In the genomic region with DNA sequence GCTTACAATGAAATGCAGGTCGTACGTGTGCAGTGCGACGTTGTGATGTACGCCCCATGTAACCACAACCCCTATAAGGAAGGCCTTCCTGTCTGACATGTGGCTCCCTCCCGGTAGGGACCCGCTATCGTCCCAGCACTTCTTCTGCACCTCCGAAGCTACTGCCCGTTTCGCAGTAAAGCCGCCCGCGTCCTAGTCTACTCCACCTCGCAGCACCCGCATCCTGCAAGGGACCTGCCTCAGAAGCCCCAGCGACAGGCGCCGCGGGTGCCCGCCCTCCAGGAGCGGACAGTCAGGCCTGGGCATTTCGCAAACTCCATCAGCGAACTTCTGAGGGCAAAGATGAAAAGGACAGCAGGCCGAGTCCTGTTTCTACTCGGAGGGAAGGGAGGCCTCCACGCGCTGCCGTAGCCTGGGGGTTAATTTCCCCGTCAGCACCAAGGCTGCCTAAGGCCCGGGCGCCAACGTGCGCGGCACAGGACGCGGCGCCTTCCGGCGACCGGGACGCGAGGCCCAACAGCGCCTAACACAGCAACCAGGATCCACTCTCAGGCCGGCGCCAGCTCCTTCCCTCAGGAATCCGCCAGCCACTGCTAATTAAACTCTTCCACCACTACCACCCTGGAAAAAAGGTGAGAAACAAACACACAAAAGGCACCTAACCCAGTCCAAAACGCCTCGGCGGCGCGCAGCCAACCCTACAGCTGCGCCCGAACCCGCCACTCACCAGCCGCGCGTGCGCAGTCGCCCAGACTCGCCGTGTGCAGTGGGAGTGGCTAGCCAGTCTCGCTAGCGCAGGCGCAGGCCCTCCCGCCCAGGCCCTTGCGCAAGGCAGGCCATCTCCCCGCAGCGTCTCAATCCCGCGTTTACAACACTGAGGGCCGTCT, we compare ENCODE assay signal across 8 cellular contexts. TPM values are rescaled to one million over a fixed set of nuclear protein-coding genes. Genes with fewer than 3 reads are reported as not detected.
DNase-seq lines count a peak whose midpoint lies in the region; ATAC-seq and TF ChIP-seq lines count a peak whose summit lies in the region.

A gene with protein sequence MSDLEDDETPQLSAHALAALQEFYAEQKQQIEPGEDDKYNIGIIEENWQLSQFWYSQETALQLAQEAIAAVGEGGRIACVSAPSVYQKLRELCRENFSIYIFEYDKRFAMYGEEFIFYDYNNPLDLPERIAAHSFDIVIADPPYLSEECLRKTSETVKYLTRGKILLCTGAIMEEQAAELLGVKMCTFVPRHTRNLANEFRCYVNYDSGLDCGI (minus strand): TSS at position 768 of the 887 bp plus-strand sequence. CDS start 16,363 bp downstream, outside the sequence.

- no peak for TF ChIP-seq EP300 in SK-N-SH (IDR thresholded peaks at IDR 0.05; ENCODE audit: borderline replicate concordance in 1 of 2, low read depth in 1 of 2, low read length in 1 of 2)

- TF ChIP-seq POLR2A in testis (IDR thresholded peaks at IDR 0.05): peak; percentile 65

- DNase-seq in GM10248 (ENCODE audit: extremely low spot score): peak; percentile 93
- peak; percentile 93 for DNase-seq in NCI-H1092 (lab: John Stamatoyannopoulos, UW)
- peak; percentile 94 for DNase-seq in SK-N-SH
- DNase-seq in activated naive CD4-positive, alpha-beta T cell treated with anti-CD3 and anti-CD28 coated beads, Interleukin-2, amount 50 U/mL, for 72 hours (ENCODE audit: low spot score in 2 of 2): peak; percentile 95 to 97
- DNase-seq in glomerular visceral epithelial cell (ENCODE audit: extremely low spot score): peak; percentile 94
- DNase-seq in omental fat pad (ENCODE audit: low spot score): peak; percentile 86
- DNase-seq in testis: peak; percentile 93

- no peaks in the 10 kb centered on the region for H3K9me2 ChIP-seq in SK-N-SH

- ATAC-seq in HG02588 (IDR thresholded peaks at IDR 0.05; ENCODE audit: unreplicated experiment) (peak; percentile 93), omental fat pad (ENCODE audit: low FRiP score) (peak; percentile 96)
- ATAC-seq in activated naive CD4-positive, alpha-beta T cell treated with anti-CD3 and anti-CD28 coated beads, Interleukin-2, amount 50 U/mL, for 72 hours: peak; percentile 88 to 89

- H4K20me1 ChIP-seq in SK-N-SH (ENCODE audit: insufficient read depth): no peaks in the 10 kb centered on the region

- POLR2A ChIA-PET in GM10248 (lab: Yijun Ruan, JAX): interaction anchor here (0.6 to 0.8 kb wide), 2 partner anchors 13 to 133 kb away, joined by 3 read pairs; no protein-coding TSS in a partner anchor
- POLR2A ChIA-PET in SK-N-SH (lab: Yijun Ruan, JAX): interaction anchor here (0.6 to 0.9 kb wide), 2 partner anchors 19 to 41 kb away, joined by 3 read pairs; no protein-coding TSS in a partner anchor

- H3K9me3 ChIP-seq in SK-N-SH (peaks cover 9% of the 10 kb centered on the region; the same call in 1 of the 2 replicates), testis (no peaks in the 10 kb centered on the region)

- peak within 1 kb of the TSS; percentile 55 to 63 for H3K4me3 ChIP-seq in SK-N-SH (ENCODE audit: low read depth in 2 of 2, low read length in 1 of 2)
- H3K4me3 ChIP-seq in testis: peak within 1 kb of the TSS; percentile 77 to 83

- peak within 1 kb of the TSS; percentile 82 for H3K4me2 ChIP-seq in SK-N-SH

- H3K27me3 ChIP-seq in SK-N-SH (ENCODE audit: insufficient read depth): no peaks in the 10 kb centered on the region
- no peaks in the 10 kb centered on the region for H3K27me3 ChIP-seq in testis

- 7% methylated on average over 45 of the region's 72 CpGs for WGBS in SK-N-SH (ENCODE audit: low lambda C conversion rate)
- 0 to 1% methylated on average over 58 to 72 of the region's 72 CpGs for WGBS in testis, 2 donors

- peaks cover 8 to 16% of the 10 kb centered on the region in 2 donors for H3K9me3 Mint-ChIP-seq in activated naive CD4-positive, alpha-beta T cell treated with anti-CD3 and anti-CD28 coated beads, Interleukin-2, amount 50 U/mL, for 72 hours

- H3K36me3 Mint-ChIP-seq in activated naive CD4-positive, alpha-beta T cell treated with anti-CD3 and anti-CD28 coated beads, Interleukin-2, amount 50 U/mL, for 72 hours: peaks cover 32 to 60% of the 10 kb centered on the region in 2 donors

- H3K27ac Mint-ChIP-seq in activated naive CD4-positive, alpha-beta T cell treated with anti-CD3 and anti-CD28 coated beads, Interleukin-2, amount 50 U/mL, for 72 hours: peak within 1 kb of the TSS; percentile 91 to 99

- H3K79me2 ChIP-seq in SK-N-SH (ENCODE audit: insufficient read depth): no peaks in the 10 kb centered on the region; the same call in 1 of the 2 replicates

- H2AFZ ChIP-seq in SK-N-SH (ENCODE audit: low read depth): peak within 1 kb of the TSS; percentile 79

- H3K9ac ChIP-seq in SK-N-SH: peak within 1 kb of the TSS; percentile 73

- CTCF ChIA-PET in GM10248 (lab: Yijun Ruan, JAX) (interaction anchor here (1.1 to 2.9 kb wide), 4 partner anchors 10 to 55 kb away, joined by 3 to 10 read pairs (median 6); no protein-coding TSS in a partner anchor), SK-N-SH (lab: Yijun Ruan, JAX) (interaction anchor here (0.9 to 2.9 kb wide), 2 partner anchors 55 to 291 kb away, joined by 3 to 9 read pairs; no protein-coding TSS in a partner anchor)

- TF ChIP-seq RAD21 in SK-N-SH (IDR thresholded peaks at IDR 0.05; ENCODE audit: low read length): no peak

- H3K36me3 ChIP-seq in SK-N-SH (replicated peaks in 1 of 2; ENCODE audit: control insufficient read depth in 1 of 2, insufficient read depth in 2 of 2, low read length in 1 of 2) (peaks cover 0 to 27% of the 10 kb centered on the region in 2 experiments), testis (ENCODE audit: low read depth, missing control alignments) (no peaks in the 10 kb centered on the region)

- TF ChIP-seq CTCF in GM10248 (IDR thresholded peaks at IDR 0.05; ENCODE audit: control extremely low read depth, extremely low read depth, low read depth, missing control alignments) (no peak), SK-N-SH (IDR thresholded peaks at IDR 0.05) (no peak), omental fat pad (IDR thresholded peaks at IDR 0.05) (no peak), testis (IDR thresholded peaks at IDR 0.05) (peak in 1 of 3 experiments; percentile 4)

- peaks cover 0 to 9% of the 10 kb centered on the region in 2 experiments; a peak in 2 of 4 replicates for H3K4me1 ChIP-seq in SK-N-SH (ENCODE audit: control insufficient read depth in 1 of 2, insufficient read depth in 2 of 2, low read depth in 1 of 2, low read length in 1 of 2)
- peaks cover 8% of the 10 kb centered on the region for H3K4me1 ChIP-seq in testis

- no peaks in the 10 kb centered on the region for H3F3A ChIP-seq in SK-N-SH (replicated peaks; ENCODE audit: insufficient read depth)

- intact Hi-C loops in testis (cut with DNase I; ENCODE audit: low total_unique reads): no loop called here

- H3K27ac ChIP-seq in SK-N-SH (ENCODE audit: low read depth in 2 of 2, low read length in 1 of 2) (peak within 1 kb of the TSS; percentile 41 to 84), testis (peak within 1 kb of the TSS; percentile 89 to 92)

TF ChIP-seq in SK-N-SH, 30 proteins besides CTCF, POLR2A, EP300 and RAD21:
- TF ChIP-seq MXI1 (IDR thresholded peaks at IDR 0.05; ENCODE audit: low read depth, low read length): peak; percentile 19; the same call in 1 of the 2 replicates
- TF ChIP-seq TEAD4 (IDR thresholded peaks at IDR 0.05; ENCODE audit: borderline replicate concordance, insufficient read depth): no peak
- TF ChIP-seq SIN3A (IDR thresholded peaks at IDR 0.05; ENCODE audit: borderline replicate concordance, low read depth, low read length): no peak
- TF ChIP-seq, protein P1, sequence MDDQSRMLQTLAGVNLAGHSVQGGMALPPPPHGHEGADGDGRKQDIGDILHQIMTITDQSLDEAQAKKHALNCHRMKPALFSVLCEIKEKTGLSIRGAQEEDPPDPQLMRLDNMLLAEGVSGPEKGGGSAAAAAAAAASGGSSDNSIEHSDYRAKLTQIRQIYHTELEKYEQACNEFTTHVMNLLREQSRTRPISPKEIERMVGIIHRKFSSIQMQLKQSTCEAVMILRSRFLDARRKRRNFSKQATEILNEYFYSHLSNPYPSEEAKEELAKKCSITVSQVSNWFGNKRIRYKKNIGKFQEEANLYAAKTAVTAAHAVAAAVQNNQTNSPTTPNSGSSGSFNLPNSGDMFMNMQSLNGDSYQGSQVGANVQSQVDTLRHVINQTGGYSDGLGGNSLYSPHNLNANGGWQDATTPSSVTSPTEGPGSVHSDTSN (IDR thresholded peaks at IDR 0.05): peak; percentile 79
- TF ChIP-seq, protein P2, sequence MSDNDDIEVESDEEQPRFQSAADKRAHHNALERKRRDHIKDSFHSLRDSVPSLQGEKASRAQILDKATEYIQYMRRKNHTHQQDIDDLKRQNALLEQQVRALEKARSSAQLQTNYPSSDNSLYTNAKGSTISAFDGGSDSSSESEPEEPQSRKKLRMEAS (IDR thresholded peaks at IDR 0.05; ENCODE audit: low read depth): peak; percentile 88
- 0 out of 2 replicates have a peak, but pooled peaks have one; percentile 6 for TF ChIP-seq NFIC (IDR thresholded peaks at IDR 0.05; ENCODE audit: borderline replicate concordance)
- peak; percentile 98 for TF ChIP-seq NRF1 (IDR thresholded peaks at IDR 0.05; ENCODE audit: low read depth, low read length)
- TF ChIP-seq TAF1 (IDR thresholded peaks at IDR 0.05; ENCODE audit: borderline replicate concordance, low read depth, low read length): peak; percentile 41; the same call in 1 of the 2 replicates
- TF ChIP-seq POLR2AphosphoS5 (IDR thresholded peaks at IDR 0.05; ENCODE audit: low read depth, low read length): peak; percentile 93
- no peak for TF ChIP-seq YY1 (IDR thresholded peaks at IDR 0.05; ENCODE audit: low read depth)
- TF ChIP-seq JUND (IDR thresholded peaks at IDR 0.05): no peak

RNA-seq across cellular contexts. Expression of the gene that starts here (rescaled TPM):
- polyA plus RNA-seq in SK-N-SH (2012; rRNA removed): 4.2 and 5.3 TPM in 2 replicates
- polyA plus RNA-seq in SK-N-SH (2012; cell fraction: cytosol; rRNA removed): 6.5 and 7.7 TPM in 2 replicates
- 1.9 and 2.8 TPM in 2 replicates for polyA plus RNA-seq in SK-N-SH (2012; cell fraction: nucleus; rRNA removed)
- total RNA-seq in activated naive CD4-positive, alpha-beta T cell treated with anti-CD3 and anti-CD28 coated beads, Interleukin-2, amount 50 U/mL, for 72 hours: 10 to 100 TPM in 1 of 2 donors, 1 to 10 TPM in 1; 8.5 to 19.1 TPM
- 10 to 100 TPM in 3 of 4 donors, 1 to 10 TPM in 1; 7.4 to 20.0 (median 13.4) TPM for total RNA-seq in omental fat pad
- total RNA-seq in testis: 1 to 10 TPM; 5.8 to 7.5 TPM
- polyA plus RNA-seq in testis (ENCODE audit: insufficient read depth, low read depth, low replicate concordance): 8.0 TPM

Comparison
In these comparisons a context has a peak if more than half of its experiments do, and no peak if none do; other contexts are left out.
1. Peak in every context shown above with its lines: DNase-seq, ATAC-seq, H3K4me3 ChIP-seq and H3K27ac ChIP-seq.